In genomic region chr19:13838943-13839192, GRCh38 we compare ENCODE assay signal across 8 cellular contexts. TPM values are rescaled to one million over a fixed set of nuclear protein-coding genes. Genes with fewer than 3 reads are reported as not detected.
A peak's percentile ranks its signal among the peaks of the same experiment; 100 is the strongest.
DNase-seq lines count a peak whose midpoint lies in the region; ATAC-seq and TF ChIP-seq lines count a peak whose summit lies in the region.

No MANE protein-coding gene starts in this region.

- H2AK5ac ChIP-seq in neuronal stem cell (ENCODE audit: low read depth, low read length) = peak overlapping the region; percentile 98

- peak overlapping the region; percentile 94 for H3K18ac ChIP-seq in neuronal stem cell (ENCODE audit: low read length)

- no peak overlapping the region for H2BK120ac ChIP-seq in neuronal stem cell (ENCODE audit: low read depth, low read length)

- CTCF ChIA-PET in WTC11 (lab: Charles Lee) = interaction anchor here (0.6 to 1.5 kb wide), 5 partner anchors 14 to 80 kb away, joined by 3 to 19 read pairs (median 4); no protein-coding TSS in a partner anchor

- no peaks in the 10 kb centered on the region for H3K9me3 ChIP-seq in OCI-LY1 (ENCODE audit: low read length)
- H3K9me3 ChIP-seq in duodenal mucosa (ENCODE audit: control insufficient read depth in 1 of 2, low read length in 2 of 2) = no peaks in the 10 kb centered on the region
- H3K9me3 ChIP-seq in neuronal stem cell (replicated peaks in 1 of 2; ENCODE audit: control insufficient read depth in 2 of 2, insufficient read depth in 1 of 2, low read depth in 1 of 2, low read length in 2 of 2) = no peaks in the 10 kb centered on the region
- H3K9me3 ChIP-seq in HAP-1 = no peaks in the 10 kb centered on the region

- H3K23ac ChIP-seq in neuronal stem cell (ENCODE audit: low read depth, low read length, poor library complexity) = peak overlapping the region; percentile 80

- POLR2A ChIA-PET in WTC11 (lab: Charles Lee) = no interaction called here

- H3K27ac Mint-ChIP-seq in CD14-positive monocyte = peak overlapping the region; percentile 98 to 100 (median 99)
- H3K27ac Mint-ChIP-seq in WTC11 = no peak overlapping the region

- H3K4me1 Mint-ChIP-seq in CD14-positive monocyte = peaks cover 51% of the 10 kb centered on the region
- peaks cover 28% of the 10 kb centered on the region for H3K4me1 Mint-ChIP-seq in WTC11

- H2AFZ ChIP-seq in OCI-LY1 (ENCODE audit: low read length) (no peak overlapping the region), neuronal stem cell (ENCODE audit: low read length) (no peak overlapping the region)

- peak overlapping the region; percentile 63 for H3K9ac ChIP-seq in OCI-LY1 (ENCODE audit: low read length)
- peak overlapping the region; percentile 79 to 88 for H3K9ac ChIP-seq in duodenal mucosa (ENCODE audit: low read depth in 1 of 2, low read length in 2 of 2)
- no peak overlapping the region for H3K9ac ChIP-seq in neuronal stem cell (ENCODE audit: low read depth, low read length, poor library complexity)

- no peak for DNase-seq in CD14-positive monocyte (ENCODE audit: low spot score)
- no peak for DNase-seq in neuronal stem cell (ENCODE audit: low spot score)
- no peak for DNase-seq in SK-N-DZ (ENCODE audit: low spot score)
- no peak for DNase-seq in WTC11 (ENCODE audit: low spot score)
- no peak for DNase-seq in HAP-1 (ENCODE audit: low spot score in 2 of 2)

- H3K27me3 ChIP-seq in OCI-LY1 (ENCODE audit: insufficient read depth, low read length) = no peaks in the 10 kb centered on the region
- no peaks in the 10 kb centered on the region for H3K27me3 ChIP-seq in duodenal mucosa (ENCODE audit: control insufficient read depth in 1 of 2, insufficient read depth in 2 of 2, low read length in 2 of 2)
- peaks cover 0 to 8% (median 0%) of the 10 kb centered on the region in 3 experiments for H3K27me3 ChIP-seq in neuronal stem cell (ENCODE audit: control insufficient read depth in 3 of 3, insufficient read depth in 3 of 3, low read depth in 1 of 3, low read length in 3 of 3)
- H3K27me3 ChIP-seq in HAP-1 (ENCODE audit: low read depth) = no peaks in the 10 kb centered on the region

- H3K36me3 ChIP-seq in OCI-LY1 (ENCODE audit: insufficient read depth, low read length) (no peaks in the 10 kb centered on the region), duodenal mucosa (ENCODE audit: control insufficient read depth in 1 of 2, insufficient read depth in 2 of 2, low read length in 2 of 2) (peaks cover 0 to 9% of the 10 kb centered on the region in 2 donors), neuronal stem cell (replicated peaks in 1 of 2; ENCODE audit: control insufficient read depth in 2 of 2, insufficient read depth in 2 of 2, low read length in 2 of 2) (peaks cover 3 to 12% of the 10 kb centered on the region in 2 donors), HAP-1 (replicated peaks) (peaks cover 18% of the 10 kb centered on the region)

- intact Hi-C loops in CD14-positive monocyte (cut with micrococcal nuclease) = no loop called here

- no peak overlapping the region for H2BK12ac ChIP-seq in neuronal stem cell (ENCODE audit: low read length)

- H3K4me3 Mint-ChIP-seq in CD14-positive monocyte (peak overlapping the region; percentile 91 to 96), WTC11 (no peak overlapping the region)

- H3K4me2 ChIP-seq in OCI-LY1 (ENCODE audit: low read length) = peak overlapping the region; percentile 72
- H3K4me2 ChIP-seq in neuronal stem cell (ENCODE audit: insufficient read depth, low read length, poor library complexity, severe bottlenecking) = no peak overlapping the region

- H3K36me3 Mint-ChIP-seq in CD14-positive monocyte = peaks cover 19 to 42% of the 10 kb centered on the region in 2 donors
- no peaks in the 10 kb centered on the region for H3K36me3 Mint-ChIP-seq in WTC11

- H3K27me3 Mint-ChIP-seq in CD14-positive monocyte (ENCODE audit: low read depth in 3 of 3) (peaks cover 0 to 18% (median 6%) of the 10 kb centered on the region in 3 donors), WTC11 (ENCODE audit: low read depth) (no peaks in the 10 kb centered on the region)

- H2BK15ac ChIP-seq in neuronal stem cell (ENCODE audit: low read length) = peak overlapping the region; percentile 89

- no peaks in the 10 kb centered on the region for H4K20me1 ChIP-seq in OCI-LY1 (ENCODE audit: insufficient read depth, low read length)

- no peak overlapping the region for H4K91ac ChIP-seq in neuronal stem cell (ENCODE audit: low read depth, low read length, poor library complexity)

- H3K4ac ChIP-seq in neuronal stem cell (ENCODE audit: low read length) = peak overlapping the region; percentile 38

- no peaks in the 10 kb centered on the region for H3K9me2 ChIP-seq in OCI-LY1 (ENCODE audit: low read depth, low read length)

- WGBS in neuronal stem cell (ENCODE audit: extremely low coverage in 2 of 2, insufficient read length in 2 of 2, insufficient replicate concordance in 1 of 2), 2 donors = no CpG with 5 or more reads among the region's 13 CpGs

- H3K79me2 ChIP-seq in OCI-LY1 (ENCODE audit: insufficient read depth, low read length) = no peaks in the 10 kb centered on the region

- no peak overlapping the region for H2BK5ac ChIP-seq in neuronal stem cell (ENCODE audit: low read length)

- H3K4me1 ChIP-seq in OCI-LY1 (ENCODE audit: insufficient read depth, low read length, severe bottlenecking) = peaks cover 58% of the 10 kb centered on the region
- H3K4me1 ChIP-seq in duodenal mucosa (ENCODE audit: control insufficient read depth in 1 of 2, insufficient read depth in 2 of 2, low read length in 2 of 2) = peaks cover 55 to 74% of the 10 kb centered on the region in 2 donors
- peaks cover 19 to 20% of the 10 kb centered on the region in 2 donors for H3K4me1 ChIP-seq in neuronal stem cell (ENCODE audit: control insufficient read depth in 2 of 2, insufficient read depth in 1 of 2, low read depth in 1 of 2, low read length in 2 of 2)
- H3K4me1 ChIP-seq in HAP-1 = peaks cover 24% of the 10 kb centered on the region

- ATAC-seq in WTC11 (no peak), GM19395 (IDR thresholded peaks at IDR 0.05; ENCODE audit: unreplicated experiment) (no peak)

- TF ChIP-seq CTCF in CD14-positive monocyte (IDR thresholded peaks at IDR 0.05) (no peak), OCI-LY1 (IDR thresholded peaks at IDR 0.05; ENCODE audit: low read length) (no peak), WTC11 (IDR thresholded peaks at IDR 0.05) (no peak)

- H3K9me3 Mint-ChIP-seq in CD14-positive monocyte = peaks cover 0 to 7% (median 2%) of the 10 kb centered on the region in 7 donors
- H3K9me3 Mint-ChIP-seq in WTC11 = no peaks in the 10 kb centered on the region

- H3K79me1 ChIP-seq in neuronal stem cell (ENCODE audit: low read depth, low read length) = peaks cover 13% of the 10 kb centered on the region

- H4K8ac ChIP-seq in neuronal stem cell (ENCODE audit: low read depth, low read length) = no peak overlapping the region

- H3K4me3 ChIP-seq in OCI-LY1 (ENCODE audit: low read depth, low read length, poor library complexity, severe bottlenecking) (peak overlapping the region; percentile 48), duodenal mucosa (ENCODE audit: low read depth in 1 of 2, low read length in 2 of 2) (peak overlapping the region; percentile 79 to 88), neuronal stem cell (ENCODE audit: low read length in 2 of 2) (no peak overlapping the region), HAP-1 (no peak overlapping the region)

- peak overlapping the region; percentile 56 for H3K14ac ChIP-seq in neuronal stem cell (ENCODE audit: low read length)

- in situ Hi-C loops in HAP-1 (cut with MboI; ENCODE audit: low sequenced_read_pairs) = no loop called here

- H3K27ac ChIP-seq in OCI-LY1 (ENCODE audit: low read depth, low read length, poor library complexity, severe bottlenecking) (peak overlapping the region; percentile 89), duodenal mucosa (ENCODE audit: low read depth, low read length) (peak overlapping the region; percentile 97), neuronal stem cell (replicated peaks; ENCODE audit: low read length) (no peak overlapping the region)

- no peaks in the 10 kb centered on the region for H3F3A ChIP-seq in OCI-LY1 (ENCODE audit: insufficient read depth, low read length)

TF ChIP-seq in WTC11, 78 proteins besides CTCF, POLR2A, EP300 and RAD21 (continues in another document):
- TF ChIP-seq AFF4 (CRISPR knock-in tag; IDR thresholded peaks at IDR 0.05; ENCODE audit: borderline replicate concordance) (no peak), TEAD4 (CRISPR knock-in tag; IDR thresholded peaks at IDR 0.05) (no peak), NR3C1 (CRISPR knock-in tag; conservative IDR thresholded peaks at IDR 0.05; ENCODE audit: low read depth) (no peak)

RNA-seq across cellular contexts. Expression of gene NANOS3, which starts 38.1 kb away (rescaled TPM):
- not detected for polyA plus RNA-seq in CD14-positive monocyte
- 0.08 TPM for polyA plus RNA-seq in neuronal stem cell (2013, experiment 1 of 2)
- polyA plus RNA-seq in neuronal stem cell (2013, experiment 2 of 2) = not detected
- polyA plus RNA-seq in SK-N-DZ (2014; cell fraction: cytosol; rRNA removed) = 0.72 and 0.95 TPM in 2 replicates
- 14.5 and 24.4 TPM in 2 replicates for polyA plus RNA-seq in SK-N-DZ (2014; cell fraction: nucleus; rRNA removed)
- 0.66 to 1.1 TPM (median 0.71 TPM) in 3 replicates for total RNA-seq in WTC11 (2021)

RNA-seq across cellular contexts. Expression of gene ZSWIM4, which starts 43.6 kb away (rescaled TPM):
- polyA plus RNA-seq in CD14-positive monocyte = under 1 TPM; 0.19 to 0.23 TPM
- polyA plus RNA-seq in neuronal stem cell (2013, experiment 1 of 2) = 16.2 TPM
- 16.7 TPM for polyA plus RNA-seq in neuronal stem cell (2013, experiment 2 of 2)
- 6.1 and 6.4 TPM in 2 replicates for polyA plus RNA-seq in SK-N-DZ (2014; cell fraction: cytosol; rRNA removed)
- 4.0 and 11.4 TPM in 2 replicates for polyA plus RNA-seq in SK-N-DZ (2014; cell fraction: nucleus; rRNA removed)
- 33.4 to 35.5 TPM (median 34.2 TPM) in 3 replicates for total RNA-seq in WTC11 (2021)

Comparison
In these comparisons a context has a peak if more than half of its experiments do, and no peak if none do; other contexts are left out.
1. H3K4me3 ChIP-seq: peak in OCI-LY1 (single experiment) and duodenal mucosa (2 of 2); none in neuronal stem cell (0 of 2) and HAP-1 (single experiment).